In the genomic region with DNA sequence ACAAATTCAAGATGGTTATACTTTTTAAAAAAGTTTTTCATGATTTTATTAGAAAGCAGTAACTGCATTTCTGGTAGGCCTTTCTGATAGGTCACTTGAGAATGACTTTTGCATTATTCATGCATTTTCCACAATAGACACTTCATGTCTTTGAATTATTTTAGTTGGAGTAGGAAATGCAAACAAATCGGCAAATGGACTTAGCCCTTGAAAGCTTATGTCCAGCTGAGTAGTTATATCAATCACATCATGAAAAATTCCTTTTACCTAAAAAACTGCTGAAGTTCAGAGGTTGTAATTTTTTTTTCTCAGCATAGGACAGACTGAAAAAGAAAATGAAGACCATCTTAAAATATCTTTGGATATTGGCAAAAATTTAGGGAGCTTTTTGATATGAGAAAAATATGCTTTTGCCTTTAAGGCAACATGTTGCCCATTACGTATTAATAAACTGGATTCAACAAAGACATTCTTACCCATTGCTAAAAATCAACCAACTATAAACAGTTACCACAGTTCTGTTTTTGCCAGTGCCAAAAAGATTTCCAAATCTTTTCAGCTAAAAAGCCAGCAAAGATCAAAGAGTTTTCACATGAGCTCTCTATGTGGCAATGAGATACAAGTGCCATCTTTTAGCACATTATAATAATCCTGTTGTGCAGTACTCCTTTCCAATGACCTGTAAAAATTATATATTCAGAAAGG, we compare ENCODE assay signal across 1 cellular context.
TF ChIP-seq lines count a peak whose summit lies in the region.

No MANE protein-coding gene starts in this region.

TF ChIP-seq in IMR-90, 13 proteins besides CTCF, POLR2A, EP300 and RAD21 (continued from another document):
- no peak for TF ChIP-seq SMC3 (IDR thresholded peaks at IDR 0.05; ENCODE audit: low read depth, low read length)
- no peak for TF ChIP-seq RCOR1 (IDR thresholded peaks at IDR 0.05; ENCODE audit: insufficient replicate concordance, low read length)
- TF ChIP-seq CHD1 (IDR thresholded peaks at IDR 0.05; ENCODE audit: low read depth, low read length), result no peak
- TF ChIP-seq, protein P1, sequence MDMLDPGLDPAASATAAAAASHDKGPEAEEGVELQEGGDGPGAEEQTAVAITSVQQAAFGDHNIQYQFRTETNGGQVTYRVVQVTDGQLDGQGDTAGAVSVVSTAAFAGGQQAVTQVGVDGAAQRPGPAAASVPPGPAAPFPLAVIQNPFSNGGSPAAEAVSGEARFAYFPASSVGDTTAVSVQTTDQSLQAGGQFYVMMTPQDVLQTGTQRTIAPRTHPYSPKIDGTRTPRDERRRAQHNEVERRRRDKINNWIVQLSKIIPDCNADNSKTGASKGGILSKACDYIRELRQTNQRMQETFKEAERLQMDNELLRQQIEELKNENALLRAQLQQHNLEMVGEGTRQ (IDR thresholded peaks at IDR 0.05; ENCODE audit: low read depth, low read length), result no peak
- TF ChIP-seq, protein P2, sequence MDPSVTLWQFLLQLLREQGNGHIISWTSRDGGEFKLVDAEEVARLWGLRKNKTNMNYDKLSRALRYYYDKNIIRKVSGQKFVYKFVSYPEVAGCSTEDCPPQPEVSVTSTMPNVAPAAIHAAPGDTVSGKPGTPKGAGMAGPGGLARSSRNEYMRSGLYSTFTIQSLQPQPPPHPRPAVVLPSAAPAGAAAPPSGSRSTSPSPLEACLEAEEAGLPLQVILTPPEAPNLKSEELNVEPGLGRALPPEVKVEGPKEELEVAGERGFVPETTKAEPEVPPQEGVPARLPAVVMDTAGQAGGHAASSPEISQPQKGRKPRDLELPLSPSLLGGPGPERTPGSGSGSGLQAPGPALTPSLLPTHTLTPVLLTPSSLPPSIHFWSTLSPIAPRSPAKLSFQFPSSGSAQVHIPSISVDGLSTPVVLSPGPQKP (IDR thresholded peaks at IDR 0.05; ENCODE audit: borderline replicate concordance, low read depth, low read length), result no peak
- no peak for TF ChIP-seq CEBPB (IDR thresholded peaks at IDR 0.05; ENCODE audit: low read depth, low read length)
- TF ChIP-seq MXI1 (IDR thresholded peaks at IDR 0.05; ENCODE audit: borderline replicate concordance, low read depth, low read length), result no peak
- TF ChIP-seq FOS (IDR thresholded peaks at IDR 0.05; ENCODE audit: low read depth, low read length), result no peak
- no peak for TF ChIP-seq NFE2L2 (IDR thresholded peaks at IDR 0.05; ENCODE audit: low read depth, low read length)
- TF ChIP-seq BHLHE40 (IDR thresholded peaks at IDR 0.05; ENCODE audit: low read depth, low read length), result no peak
